In genomic region chr2:10924859-10925258, GRCh38 we compare ENCODE assay signal across 29 cellular contexts. TPM values are rescaled to one million over a fixed set of nuclear protein-coding genes. Genes with fewer than 3 reads are reported as not detected.
"Had no signal": no experiment of that assay in that cellular context is flagged by ENCODE, and none has a peak within 500 bp of the region (broad histone marks: within the 10 kb centered on the region; RNA-seq: fewer than 3 reads in every experiment).

No MANE protein-coding gene starts in this region.

- H3K36me3 Mint-ChIP-seq: naive thymus-derived CD4-positive, alpha-beta T cell had no signal

- H3K4me3 Mint-ChIP-seq: dendritic cell treated with granulocyte-macrophage colony-stimulating factor and Interleukin-4, amounts not matched to agents 40 ng/mL and 50 ng/mL, for 4 days; naive thymus-derived CD4-positive, alpha-beta T cell; nephron had no signal

- H3K27ac Mint-ChIP-seq: dendritic cell treated with granulocyte-macrophage colony-stimulating factor and Interleukin-4, amounts not matched to agents 40 ng/mL and 50 ng/mL, for 4 days; naive thymus-derived CD4-positive, alpha-beta T cell; nephron had no signal

- FAIRE-seq: endothelial cell of umbilical vein had no signal

- DNase-seq: central memory CD4-positive, alpha-beta T cell; colonic mucosa; effector CD8-positive, alpha-beta T cell; foreskin keratinocyte; heart left ventricle; left lung; mammary epithelial cell; mesendoderm; midbrain; naive thymus-derived CD4-positive, alpha-beta T cell; right cardiac atrium; stimulated activated CD4-positive, alpha-beta T cell treated with anti-CD3 and anti-CD28 coated beads, Interleukin-15, amount 100 ng/mL, for 24 hours; stimulated activated CD4-positive, alpha-beta T cell treated with anti-CD3 and anti-CD28 coated beads, Interleukin-2, amount 100 ng/mL, for 48 hours; stimulated activated naive CD4-positive, alpha-beta T cell; transverse colon had no signal

- H3K79me2 ChIP-seq: hepatocyte, parathyroid adenoma had no signal

- H3K4me3 ChIP-seq: colonic mucosa, esophagus muscularis mucosa, gastroesophageal sphincter, heart left ventricle, hepatocyte, left lung, prostate gland, skin epidermis, thoracic aorta, transverse colon, vagina had no signal

- H3K9me3 Mint-ChIP-seq: dendritic cell treated with granulocyte-macrophage colony-stimulating factor and Interleukin-4, amounts not matched to agents 40 ng/mL and 50 ng/mL, for 4 days; naive thymus-derived CD4-positive, alpha-beta T cell; nephron had no signal

- H3K4me1 ChIP-seq: colonic mucosa, esophagus muscularis mucosa, foreskin keratinocyte, gastroesophageal sphincter, heart left ventricle, left lung, parathyroid adenoma, prostate gland, transverse colon, vagina had no signal

- H3K27ac ChIP-seq: colonic mucosa, esophagus muscularis mucosa, foreskin keratinocyte, gastroesophageal sphincter, heart left ventricle, hepatocyte, left lung, neutrophil, parathyroid adenoma, prostate gland, skin epidermis, thoracic aorta, transverse colon, vagina had no signal

- H3K9ac ChIP-seq: parathyroid adenoma had no signal

- ATAC-seq: foreskin keratinocyte; gastroesophageal sphincter; heart left ventricle; left cardiac atrium; left lung; naive thymus-derived CD4-positive, alpha-beta T cell; right cardiac atrium had no signal

- H3K4me2 ChIP-seq: hepatocyte had no signal

- H3K36me3 ChIP-seq: colonic mucosa, esophagus muscularis mucosa, gastroesophageal sphincter, heart left ventricle, left lung, neutrophil, prostate gland, thoracic aorta, transverse colon, vagina had no signal

- H3K27me3 ChIP-seq: colonic mucosa, transverse colon, vagina had no signal

- H3K9me3 ChIP-seq: colonic mucosa, esophagus muscularis mucosa, gastroesophageal sphincter, heart left ventricle, left lung, neutrophil, prostate gland, thoracic aorta, transverse colon, vagina had no signal

- H2AFZ ChIP-seq: hepatocyte, parathyroid adenoma had no signal

RNA-seq across cellular contexts. Expression of gene KCNF1, which starts 13.1 kb away (rescaled TPM):
- total RNA-seq: left lung; lower leg skin; naive thymus-derived CD4-positive, alpha-beta T cell; thoracic aorta; vagina had no signal
- polyA plus RNA-seq: naive thymus-derived CD4-positive, alpha-beta T cell had no signal
